Comparison of ENCODE assay signal across 14 cellular contexts in genomic region chr10:91932737-91933136, GRCh38.
"Had no signal": no experiment of that assay in that cellular context is flagged by ENCODE, and none has a peak within 500 bp of the region (broad histone marks: within the 10 kb centered on the region; RNA-seq: fewer than 3 reads in every experiment).

No MANE protein-coding gene starts in this region.

- DNase-seq: activated CD4-positive, alpha-beta T cell treated with anti-CD3 and anti-CD28 coated beads for 1 hour; activated CD4-positive, alpha-beta T cell treated with anti-CD3 and anti-CD28 coated beads, Interleukin-2, amount 50 U/mL, for 48 hours; activated T-cell treated with anti-CD3 and anti-CD28 coated beads, Interleukin-2, amount 50 U/mL, for 48 hours; aorta; esophagus squamous epithelium; foreskin fibroblast; heart left ventricle; mammary epithelial cell; ovary; stimulated activated CD4-positive, alpha-beta T cell treated with anti-CD3 and anti-CD28 coated beads, Interleukin-12 subunit alpha, Interleukin-12 subunit beta, amount 100 ng/mL, for 4 hours; SW 1271 had no signal

- ATAC-seq: heart left ventricle, left lobe of liver had no signal

- H3K36me3 ChIP-seq: breast epithelium, ovary had no signal

- H3K9me3 ChIP-seq: breast epithelium, esophagus squamous epithelium, heart left ventricle, ovary, tibial nerve had no signal

- H3K27me3 ChIP-seq: breast epithelium, esophagus squamous epithelium, heart left ventricle, ovary, tibial nerve had no signal

- H3K27ac ChIP-seq: breast epithelium, heart left ventricle, ovary, tibial nerve had no signal

- H3K4me1 ChIP-seq: breast epithelium had no signal

- H3K4me3 ChIP-seq: breast epithelium, esophagus squamous epithelium, heart left ventricle, ovary, tibial nerve had no signal
